In the genomic region with DNA sequence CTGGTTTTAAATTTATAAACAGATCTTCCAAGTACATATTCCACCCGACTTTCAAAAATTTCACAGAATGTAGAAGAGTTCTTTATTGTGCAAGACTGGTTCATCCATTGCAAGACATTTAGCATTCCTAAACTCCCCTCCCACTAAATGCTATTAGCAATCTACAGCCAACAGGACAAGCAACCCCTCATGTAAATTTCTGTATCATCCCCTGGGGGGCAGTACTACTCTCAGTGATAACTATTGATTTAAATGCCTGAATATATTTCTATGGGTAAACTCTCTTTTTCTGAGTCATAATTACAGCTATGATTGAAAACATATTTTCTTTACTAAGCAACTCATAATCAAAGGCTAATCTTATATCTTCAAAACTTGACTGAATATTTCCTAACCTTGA, we compare ENCODE assay signal across 8 cellular contexts. TPM values are rescaled to one million over a fixed set of nuclear protein-coding genes. Genes with fewer than 3 reads are reported as not detected.
A peak's percentile ranks its signal among the peaks of the same experiment; 100 is the strongest.
DNase-seq lines count a peak whose midpoint lies in the region; ATAC-seq lines count a peak whose summit lies in the region.
"Had no signal": no experiment of that assay in that cellular context is flagged by ENCODE, and none has a peak within 500 bp of the region (broad histone marks: within the 10 kb centered on the region; RNA-seq: fewer than 3 reads in every experiment).

No MANE protein-coding gene starts in this region.

- H3K36me3 ChIP-seq in mesenchymal stem cell (ENCODE audit: control insufficient read depth in 1 of 2, insufficient read depth in 2 of 2, low read depth in 1 of 2, low read length in 2 of 2): no peaks in the 10 kb centered on the region

- no peak overlapping the region for H2AFZ ChIP-seq in mesenchymal stem cell (ENCODE audit: low read depth, low read length)

- H3K79me1 ChIP-seq in mesenchymal stem cell (replicated peaks; ENCODE audit: low read length, poor library complexity, severe bottlenecking): no peaks in the 10 kb centered on the region

- H4K8ac ChIP-seq in mesenchymal stem cell (ENCODE audit: low read length): no peak overlapping the region

- no peaks in the 10 kb centered on the region for H3K4me1 ChIP-seq in mesenchymal stem cell (ENCODE audit: control insufficient read depth, insufficient read depth, low read depth, low read length)

- no peak overlapping the region for H4K91ac ChIP-seq in mesenchymal stem cell (ENCODE audit: low read length)

- H2BK5ac ChIP-seq in mesenchymal stem cell (ENCODE audit: low read depth, low read length, poor library complexity, severe bottlenecking): no peak overlapping the region

- 20% methylated on average over 1 of the region's 1 CpG for WGBS in mesenchymal stem cell

- no peaks in the 10 kb centered on the region for H3K9me3 ChIP-seq in mesenchymal stem cell (ENCODE audit: control insufficient read depth, low read length)

- H3K4ac ChIP-seq in mesenchymal stem cell (ENCODE audit: low read depth in 1 of 2, low read length in 2 of 2): no peak overlapping the region

- no peak overlapping the region for H2BK12ac ChIP-seq in mesenchymal stem cell (ENCODE audit: low read length in 2 of 2)

- H3K14ac ChIP-seq in mesenchymal stem cell (ENCODE audit: low read length in 2 of 2): no peak overlapping the region

- no peak overlapping the region for H3K27ac ChIP-seq in mesenchymal stem cell (ENCODE audit: low read length, poor library complexity, severe bottlenecking)

- H3K27me3 ChIP-seq in mesenchymal stem cell (ENCODE audit: control insufficient read depth in 1 of 2, insufficient read depth in 1 of 2, low read length in 2 of 2): no peaks in the 10 kb centered on the region

- no peak overlapping the region for H2BK15ac ChIP-seq in mesenchymal stem cell (ENCODE audit: low read depth, poor library complexity, severe bottlenecking)

- no peak overlapping the region for H3K18ac ChIP-seq in mesenchymal stem cell (ENCODE audit: low read depth in 1 of 2, low read length in 2 of 2)

- no peak overlapping the region for H3K23ac ChIP-seq in mesenchymal stem cell (ENCODE audit: low read length in 2 of 2)

- H2BK120ac ChIP-seq in mesenchymal stem cell (ENCODE audit: low read depth, low read length): no peak overlapping the region

- no peak overlapping the region for H2AK5ac ChIP-seq in mesenchymal stem cell (ENCODE audit: low read length, severe bottlenecking)

- H3K9ac ChIP-seq in mesenchymal stem cell (ENCODE audit: low read length): no peak overlapping the region

- H3K4me2 ChIP-seq in mesenchymal stem cell (ENCODE audit: low read length, poor library complexity, severe bottlenecking): no peak overlapping the region

- DNase-seq in EL: peak; percentile 25
- peak; percentile 37 for DNase-seq in HuH-7 (ENCODE audit: low spot score)
- peak; percentile 78 for DNase-seq in amniotic epithelial cell (ENCODE audit: low read depth)
- peak; percentile 10 for DNase-seq in mesenchymal stem cell
- DNase-seq in nucleus accumbens (lab: John Stamatoyannopoulos, UW): no peak
- no peak for DNase-seq in HK-2 (ENCODE audit: unreplicated experiment)
- DNase-seq: activated effector memory CD4-positive, alpha-beta T cell treated with Interleukin-2 at 50 U/mL for 16 hours had no signal

- H3K4me3 ChIP-seq in mesenchymal stem cell (ENCODE audit: insufficient read depth in 1 of 2, low read depth in 1 of 2, low read length in 2 of 2): no peak overlapping the region

- no peak for ATAC-seq in HG02973 (IDR thresholded peaks at IDR 0.05; ENCODE audit: unreplicated experiment)

RNA-seq across cellular contexts. Expression of a gene that starts 10.7 kb away (rescaled TPM):
- 0.07 TPM for polyA plus RNA-seq in mesenchymal stem cell (2013, experiment 1 of 2)
- polyA plus RNA-seq in mesenchymal stem cell (2013, experiment 2 of 2): 0.03 TPM

RNA-seq across cellular contexts. Expression of a gene that starts 48.5 kb away (rescaled TPM):
- polyA plus RNA-seq in mesenchymal stem cell (2013, experiment 1 of 2): 1.1 TPM
- 1.5 TPM for polyA plus RNA-seq in mesenchymal stem cell (2013, experiment 2 of 2)

RNA-seq across cellular contexts. Expression of a gene that starts 48.6 kb away (rescaled TPM):
- polyA plus RNA-seq in mesenchymal stem cell (2013, experiment 1 of 2): 5.6 TPM
- 6.4 TPM for polyA plus RNA-seq in mesenchymal stem cell (2013, experiment 2 of 2)

Comparison
In these comparisons a context has a peak if more than half of its experiments do, and no peak if none do; other contexts are left out.
1. DNase-seq: peak in EL (single experiment), HuH-7 (single experiment), amniotic epithelial cell (single experiment) and mesenchymal stem cell (single experiment); none in nucleus accumbens (0 of 56) and HK-2 (single experiment).